11 cellular contexts compared by ENCODE assay signal in the genomic region with DNA sequence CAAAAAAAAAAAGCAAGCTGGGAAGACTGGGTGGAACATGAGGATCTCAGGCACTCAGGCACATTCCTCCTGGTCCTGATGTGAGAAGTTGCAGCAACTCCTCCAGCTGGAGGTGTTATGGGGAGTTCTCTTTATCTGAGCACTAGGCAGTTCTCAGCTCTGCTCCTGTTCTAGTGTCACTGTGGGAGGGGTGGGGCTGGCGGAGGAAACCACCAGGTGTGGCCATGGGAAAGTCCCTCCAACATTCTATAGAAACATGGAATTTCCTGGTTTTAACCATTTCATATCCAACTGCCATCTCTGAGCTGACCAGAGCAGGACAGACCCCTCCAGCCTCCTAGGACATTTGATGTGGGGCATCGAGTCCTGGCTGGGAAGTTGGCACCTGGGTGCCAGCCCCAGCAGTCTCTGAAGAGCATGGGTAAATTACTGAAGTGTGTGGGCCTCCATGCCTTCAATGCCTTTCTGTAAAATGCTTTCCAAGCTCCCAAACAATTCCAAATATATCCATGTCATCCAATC. TPM values are rescaled to one million over a fixed set of nuclear protein-coding genes. Genes with fewer than 3 reads are reported as not detected.
A peak's percentile ranks its signal among the peaks of the same experiment; 100 is the strongest.
DNase-seq lines count a peak whose midpoint lies in the region; FAIRE-seq and TF ChIP-seq lines count a peak whose summit lies in the region.
"Had no signal": no experiment of that assay in that cellular context is flagged by ENCODE, and none has a peak within 500 bp of the region (broad histone marks: within the 10 kb centered on the region; RNA-seq: fewer than 3 reads in every experiment).

No MANE protein-coding gene starts in this region.

- no TSS peak for BruUV-seq in Calu3 (replicated peaks; lab: Mats Ljungman, UMichigan)

- H3K9me3 ChIP-seq in astrocyte (ENCODE audit: insufficient read depth, low read depth, low read length) (no peaks in the 10 kb centered on the region), testis (no peaks in the 10 kb centered on the region)
- H3K9me3 ChIP-seq: ascending aorta had no signal

- TF ChIP-seq POLR2A in testis (IDR thresholded peaks at IDR 0.05) = no peak

- H3K27ac Mint-ChIP-seq in Calu3 (ENCODE audit: unreplicated experiment) = peak overlapping the region; percentile 72
- H3K27ac Mint-ChIP-seq in astrocyte (ENCODE audit: unreplicated experiment) = peak overlapping the region; percentile 59
- H3K27ac Mint-ChIP-seq in nephron progenitor cell = no peak overlapping the region

- no peak overlapping the region for H3K9ac ChIP-seq in astrocyte (ENCODE audit: low read length)

- DNase-seq in Calu3 (peak; percentile 75), NCI-H69 (lab: John Stamatoyannopoulos, UW) (peak; percentile 35), astrocyte (ENCODE audit: low read depth) (no peak), nephron progenitor cell (no peak), AG08396 (ENCODE audit: low spot score) (no peak), NCI-H2171 (lab: John Stamatoyannopoulos, UW) (no peak), testis (no peak), NCI-H748 treated with DMSO at 0.1 percent for 48 hours (lab: John Stamatoyannopoulos, UW) (no peak)
- DNase-seq: NCI-H2081 had no signal

- TF ChIP-seq CTCF in Calu3 (IDR thresholded peaks at IDR 0.05; ENCODE audit: unreplicated experiment) (no peak), astrocyte (IDR thresholded peaks at IDR 0.05; ENCODE audit: insufficient read depth, low read depth, low read length) (no peak), nephron progenitor cell (IDR thresholded peaks at IDR 0.05) (no peak), testis (IDR thresholded peaks at IDR 0.05) (no peak)

- H3K4me1 Mint-ChIP-seq in Calu3 (ENCODE audit: low read depth, unreplicated experiment) (peaks cover 57% of the 10 kb centered on the region), astrocyte (ENCODE audit: low read depth, unreplicated experiment) (peaks cover 42% of the 10 kb centered on the region), nephron progenitor cell (peaks cover 83% of the 10 kb centered on the region)

- H3K27me3 Mint-ChIP-seq in Calu3 (ENCODE audit: unreplicated experiment) (no peaks in the 10 kb centered on the region), astrocyte (ENCODE audit: low read depth, unreplicated experiment) (no peaks in the 10 kb centered on the region), nephron progenitor cell (ENCODE audit: low read depth, poor library complexity) (peaks cover 15% of the 10 kb centered on the region)

- H3K36me3 ChIP-seq in astrocyte (ENCODE audit: insufficient read depth, low read length) = no peaks in the 10 kb centered on the region
- H3K36me3 ChIP-seq in testis (ENCODE audit: low read depth, missing control alignments) = no peaks in the 10 kb centered on the region
- H3K36me3 ChIP-seq: ascending aorta had no signal

- peak overlapping the region; percentile 64 for H3K27ac ChIP-seq in astrocyte (ENCODE audit: low read depth, low read length)
- no peak overlapping the region for H3K27ac ChIP-seq in testis

- FAIRE-seq in astrocyte (lab: Jason Lieb, UNC) = no peak

- intact Hi-C loops in Calu3 (cut with micrococcal nuclease; ENCODE audit: unreplicated experiment) (no loop called here), testis (cut with DNase I; ENCODE audit: low total_unique reads) (no loop called here)

- CTCF ChIA-PET in Calu3 (lab: Charles Lee) = interaction anchor here (0.6 to 3.2 kb wide), 6 partner anchors 8 to 390 kb away, joined by 3 to 28 read pairs (median 4); no protein-coding TSS in a partner anchor

- peaks cover 7% of the 10 kb centered on the region for H3K79me2 ChIP-seq in astrocyte (ENCODE audit: insufficient read depth, low read length)

- H3K9me3 Mint-ChIP-seq in Calu3 (ENCODE audit: low read depth, unreplicated experiment) (no peaks in the 10 kb centered on the region), astrocyte (ENCODE audit: unreplicated experiment) (no peaks in the 10 kb centered on the region), nephron progenitor cell (no peaks in the 10 kb centered on the region)

- peak overlapping the region; percentile 98 for H3K4me2 ChIP-seq in astrocyte (ENCODE audit: low read length)

- WGBS in testis, 2 donors = 69 to 74% methylated on average over 2 of the region's 2 CpGs

- peaks cover 13% of the 10 kb centered on the region for H4K20me1 ChIP-seq in astrocyte (ENCODE audit: insufficient read depth, low read length)

- peaks cover 43% of the 10 kb centered on the region for H3K36me3 Mint-ChIP-seq in Calu3 (ENCODE audit: insufficient read depth, unreplicated experiment)
- peaks cover 8% of the 10 kb centered on the region for H3K36me3 Mint-ChIP-seq in astrocyte (ENCODE audit: low read depth, unreplicated experiment)
- H3K36me3 Mint-ChIP-seq in nephron progenitor cell (ENCODE audit: low read depth) = peaks cover 9% of the 10 kb centered on the region

- H3K27me3 ChIP-seq in astrocyte (ENCODE audit: insufficient read depth, low read length) (no peaks in the 10 kb centered on the region), testis (no peaks in the 10 kb centered on the region)
- H3K27me3 ChIP-seq: ascending aorta had no signal

- peak overlapping the region; percentile 74 for H3K4me3 Mint-ChIP-seq in Calu3 (ENCODE audit: low read depth, unreplicated experiment)
- H3K4me3 Mint-ChIP-seq in astrocyte (ENCODE audit: unreplicated experiment) = peak overlapping the region; percentile 84
- peak overlapping the region; percentile 86 for H3K4me3 Mint-ChIP-seq in nephron progenitor cell

- peak overlapping the region; percentile 78 for H2AFZ ChIP-seq in astrocyte (ENCODE audit: low read depth, low read length)

- H3K4me3 ChIP-seq in astrocyte (ENCODE audit: insufficient read depth, low read depth, low read length) = peak overlapping the region; percentile 79
- H3K4me3 ChIP-seq in testis = no peak overlapping the region

- peaks cover 47% of the 10 kb centered on the region for H3K4me1 ChIP-seq in astrocyte (ENCODE audit: insufficient read depth, low read length)
- H3K4me1 ChIP-seq in testis = peaks cover 4% of the 10 kb centered on the region

RNA-seq across cellular contexts. Expression of a gene that starts 0.8 kb away (rescaled TPM):
- total RNA-seq in Calu3 (2022) = 35.5 and 47.5 TPM in 2 replicates
- 15.5 and 17.0 TPM in 2 replicates for total RNA-seq in astrocyte
- total RNA-seq in testis = 1 to 10 TPM in 1 of 2 donors, under 1 TPM in 1; 0.99 to 1.0 TPM
- polyA plus RNA-seq in testis (ENCODE audit: insufficient read depth, low read depth, low replicate concordance) = 1.6 TPM
- polyA plus RNA-seq: neural cell had no signal

RNA-seq across cellular contexts. Expression of a gene that starts 37.9 kb away (rescaled TPM):
- total RNA-seq in Calu3 (2022) (6.1 and 6.5 TPM in 2 replicates), astrocyte (0.43 and 0.53 TPM in 2 replicates), testis (1 to 10 TPM; 4.3 to 8.4 TPM)
- 5.9 TPM for polyA plus RNA-seq in testis (ENCODE audit: insufficient read depth, low read depth, low replicate concordance)

Comparison
In these comparisons a context has a peak if more than half of its experiments do, and no peak if none do; other contexts are left out.
1. DNase-seq: peak in Calu3 (single experiment) and NCI-H69 (single experiment); none in astrocyte (single experiment), nephron progenitor cell (single experiment), AG08396 (single experiment), NCI-H2171 (single experiment), testis (single experiment) and NCI-H748 treated with DMSO at 0.1 percent for 48 hours (single experiment).
2. Peak in every context shown above with its lines, with median percentiles within 50 percentile points of each other: H3K4me3 Mint-ChIP-seq.